ENCODE assay signal across 8 cellular contexts in the genomic region with DNA sequence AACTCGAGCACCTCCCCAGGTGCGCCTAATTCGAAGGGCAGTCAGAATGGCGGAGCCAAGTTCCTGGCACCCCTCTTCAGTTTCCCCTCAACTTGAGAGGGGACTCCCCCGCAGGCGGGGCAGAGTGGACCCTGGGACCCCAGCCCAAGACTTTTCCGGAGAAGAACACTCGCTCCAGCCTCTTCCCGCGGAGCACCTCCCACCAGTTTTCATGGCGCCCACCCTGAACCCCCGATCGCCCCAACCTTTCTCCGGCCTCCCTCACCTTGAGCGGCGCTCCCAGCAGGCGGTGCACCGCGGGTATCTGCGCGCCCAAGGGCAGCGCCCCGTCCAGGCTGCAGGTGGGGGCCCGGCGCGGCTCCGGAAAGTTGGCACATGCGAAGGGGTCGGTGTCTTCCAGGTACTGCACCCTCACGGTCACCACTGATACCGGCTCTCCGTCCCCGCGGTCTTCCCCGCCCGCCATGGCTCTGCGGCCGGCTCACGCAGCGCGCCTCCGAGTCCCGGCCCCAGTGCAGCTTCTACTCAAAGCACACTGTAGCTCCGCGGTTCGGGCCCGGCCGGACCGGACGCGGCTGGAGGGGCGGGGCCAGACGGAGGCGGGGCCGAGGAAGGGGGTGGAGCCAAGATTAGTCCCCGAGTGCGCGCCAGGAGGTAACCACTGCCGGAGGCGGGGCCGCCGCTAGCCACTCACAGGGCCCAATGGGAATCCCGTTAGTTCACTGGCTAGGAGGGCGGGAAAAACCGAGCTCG. TPM values are rescaled to one million over a fixed set of nuclear protein-coding genes. Genes with fewer than 3 reads are reported as not detected.
DNase-seq lines count a peak whose midpoint lies in the region; ATAC-seq and TF ChIP-seq lines count a peak whose summit lies in the region.

A gene (minus strand): TSS at position 537 of the 753 bp plus-strand sequence. CDS start 71 bp downstream, at position 466.

- DNase-seq in BJ (ENCODE audit: low read depth) (peak; percentile 70), NCI-H526 (lab: John Stamatoyannopoulos, UW) (peak; percentile 65 to 90), choroid plexus epithelial cell (ENCODE audit: low read depth) (peak; percentile 97), kidney tubule cell (ENCODE audit: low spot score) (peak; percentile 95)
- DNase-seq in activated CD4-positive, alpha-beta T cell treated with anti-CD3 and anti-CD28 coated beads for 4 hours = peak; percentile 93 to 95
- DNase-seq in stimulated activated CD4-positive, alpha-beta T cell treated with anti-CD3 and anti-CD28 coated beads, Interleukin-1b, Interleukin-23, amount 100 ng/mL, for 1 hour (ENCODE audit: low read depth in 2 of 2) = peak; percentile 87 to 96

- ATAC-seq in GM19324 (IDR thresholded peaks at IDR 0.05; ENCODE audit: low FRiP score, unreplicated experiment) = peak; percentile 66
- peak; percentile 47 for ATAC-seq in HG03460 (IDR thresholded peaks at IDR 0.05; ENCODE audit: unreplicated experiment)

- H3K27me3 ChIP-seq in BJ (ENCODE audit: control insufficient read depth, insufficient read depth, low read length) = no peaks in the 10 kb centered on the region

- POLR2A ChIA-PET in BJ (lab: Charles Lee) = interaction anchor here (0.6 kb wide), 1 partner anchor 77 kb away, joined by 3 read pairs; a partner anchor contains a TSS

- TF ChIP-seq CTCF in BJ (IDR thresholded peaks at IDR 0.05; ENCODE audit: insufficient read depth, low read depth, low read length) = no peak
- no peak for TF ChIP-seq CTCF in choroid plexus epithelial cell (conservative IDR thresholded peaks at IDR 0.05; ENCODE audit: low read depth, low read length)

- H3K36me3 ChIP-seq in BJ (ENCODE audit: control insufficient read depth, insufficient read depth, low read length) = no peaks in the 10 kb centered on the region

- H3K4me3 ChIP-seq in BJ (ENCODE audit: low read depth, low read length) (peak within 1 kb of the TSS; percentile 83), choroid plexus epithelial cell (ENCODE audit: low read depth, low read length) (peak within 1 kb of the TSS; percentile 72)

- CTCF ChIA-PET in BJ (lab: Yijun Ruan, JAX) = interaction anchor here (1.0 to 4.8 kb wide), 6 partner anchors 11 to 49 kb away, joined by 3 to 24 read pairs (median 4); a partner anchor contains a TSS

RNA-seq across cellular contexts. Expression of the gene that starts here (rescaled TPM):
- 13.2 and 23.0 TPM in 2 replicates for polyA plus RNA-seq in BJ (2011; rRNA removed)
- 18.5 and 24.2 TPM in 2 replicates for polyA minus RNA-seq in BJ (2011; rRNA and poly(A)+ RNA removed)

Comparison
In these comparisons a context has a peak if more than half of its experiments do, and no peak if none do; other contexts are left out.
1. Peak in every context shown above with its lines: DNase-seq, ATAC-seq and H3K4me3 ChIP-seq.